In genomic region chr1:171655215-171656116, GRCh38 we compare ENCODE assay signal across 9 cellular contexts. TPM values are rescaled to one million over a fixed set of nuclear protein-coding genes. Genes with fewer than 3 reads are reported as not detected.
DNase-seq lines count a peak whose midpoint lies in the region; ATAC-seq and TF ChIP-seq lines count a peak whose summit lies in the region.
"Had no signal": no experiment of that assay in that cellular context is flagged by ENCODE, and none has a peak within 500 bp of the region (broad histone marks: within the 10 kb centered on the region; RNA-seq: fewer than 3 reads in every experiment).

No MANE protein-coding gene starts in this region.

- no peak overlapping the region for H2BK120ac ChIP-seq in H9 (ENCODE audit: low read depth, low read length, poor library complexity, severe bottlenecking)

- H2BK15ac ChIP-seq in H9 (ENCODE audit: low read depth, low read length), result no peak overlapping the region

- peak; percentile 61 for DNase-seq in COLO829 (ENCODE audit: low spot score)
- peak; percentile 89 for DNase-seq in H9
- DNase-seq in NOMO-1 treated with DMSO at 0.1 percent for 48 hours (lab: John Stamatoyannopoulos, UW; ENCODE audit: unreplicated experiment), result peak; percentile 17
- peak; percentile 73 for DNase-seq in activated T-cell treated with anti-CD3 and anti-CD28 coated beads for 48 hours (ENCODE audit: low read depth)
- DNase-seq in fibroblast of pulmonary artery (ENCODE audit: low read depth), result peak; percentile 93
- DNase-seq in osteocyte (ENCODE audit: extremely low spot score, unreplicated experiment), result no peak
- DNase-seq in thyroid gland, result peak; percentile 53 to 54

- no peaks in the 10 kb centered on the region for H3K9me3 ChIP-seq in H9 (ENCODE audit: control insufficient read depth, low read depth, low read length)
- no peaks in the 10 kb centered on the region for H3K9me3 ChIP-seq in thyroid gland

- no peak overlapping the region for H3K23ac ChIP-seq in H9 (ENCODE audit: insufficient read length, low read depth, low read length)

- H3K36me3 Mint-ChIP-seq in H9 (ENCODE audit: insufficient read depth in 1 of 3, low read depth in 3 of 3) (no peaks in the 10 kb centered on the region), osteocyte (ENCODE audit: unreplicated experiment) (no peaks in the 10 kb centered on the region)

- peaks cover 12 to 15% of the 10 kb centered on the region in 2 experiments for H3K4me1 Mint-ChIP-seq in H9
- peaks cover 11% of the 10 kb centered on the region for H3K4me1 Mint-ChIP-seq in osteocyte (ENCODE audit: unreplicated experiment)

- peak overlapping the region; percentile 32 for H3K4me2 ChIP-seq in H9 (ENCODE audit: insufficient read depth, insufficient read length, low read length)

- H2BK5ac ChIP-seq in H9 (ENCODE audit: insufficient read length, low read length), result no peak overlapping the region

- peak overlapping the region; percentile 30 to 64; a peak in 3 of 5 replicates for H3K4me3 Mint-ChIP-seq in H9
- no peak overlapping the region for H3K4me3 Mint-ChIP-seq in osteocyte (ENCODE audit: unreplicated experiment)

- peak overlapping the region; percentile 44 for H3K4me3 ChIP-seq in fibroblast of pulmonary artery (replicated peaks; ENCODE audit: low read depth, low read length)
- no peak overlapping the region for H3K4me3 ChIP-seq in thyroid gland (replicated peaks in 1 of 3)

- H3K27me3 Mint-ChIP-seq in H9 (ENCODE audit: low read depth), result peaks cover 4% of the 10 kb centered on the region; the same call in 1 of the 2 replicates
- H3K27me3 Mint-ChIP-seq in osteocyte (ENCODE audit: unreplicated experiment), result peaks cover 24% of the 10 kb centered on the region

- H3K9me3 Mint-ChIP-seq in H9 (no peaks in the 10 kb centered on the region; a peak in 1 of 5 replicates), osteocyte (ENCODE audit: unreplicated experiment) (no peaks in the 10 kb centered on the region)

- no peak overlapping the region for H4K91ac ChIP-seq in H9 (ENCODE audit: insufficient read length, low read depth, low read length)

- intact Hi-C loops in thyroid gland (cut with DNase I), result no loop called here

- TF ChIP-seq CTCF in H9 (conservative IDR thresholded peaks at IDR 0.05) (peak; percentile 95), fibroblast of pulmonary artery (IDR thresholded peaks at IDR 0.05; ENCODE audit: low read length, missing control alignments) (peak; percentile 84), osteocyte (IDR thresholded peaks at IDR 0.05) (peak; percentile 52), thyroid gland (IDR thresholded peaks at IDR 0.05) (peak in 5 of 6 experiments; percentile 13 to 59 (median 32))

- H3K27ac ChIP-seq in H9 (ENCODE audit: insufficient read length, low read depth, low read length) (no peak overlapping the region), thyroid gland (peak overlapping the region; percentile 14 to 66 (median 35))

- no peak overlapping the region for H2BK20ac ChIP-seq in H9 (ENCODE audit: low read depth, low read length, poor library complexity, severe bottlenecking)

- no peaks in the 10 kb centered on the region for H4K20me1 ChIP-seq in H9 (ENCODE audit: control insufficient read depth, insufficient read depth, insufficient read length)

- H3K27ac Mint-ChIP-seq in H9 (peak overlapping the region in 1 of 3 experiments; percentile 20; a peak in 2 of 7 replicates), osteocyte (ENCODE audit: unreplicated experiment) (no peak overlapping the region)

- no peak overlapping the region for H3K9ac ChIP-seq in H9 (ENCODE audit: extremely low read depth, insufficient read length, low read length)

- H3K4ac ChIP-seq in H9 (ENCODE audit: low read depth, low read length), result no peak overlapping the region

- no CpG with 5 or more reads among the region's 21 CpGs for WGBS in H9 (ENCODE audit: extremely low coverage, insufficient read length, low lambda C conversion rate)
- 42% methylated on average over 21 of the region's 21 CpGs for whole genome bisulfite sequencing in thyroid gland, 2 donors

- no peak overlapping the region for H4K8ac ChIP-seq in H9 (replicated peaks; ENCODE audit: insufficient read length, low read depth, low read length)

- peak overlapping the region; percentile 93 for H2AFZ ChIP-seq in H9 (ENCODE audit: low read length)

- TF ChIP-seq POLR2A in thyroid gland (IDR thresholded peaks at IDR 0.05), result no peak

- no peaks in the 10 kb centered on the region for H3K79me1 ChIP-seq in H9 (ENCODE audit: insufficient read depth, low read depth, low read length, poor library complexity, severe bottlenecking)

- no peak overlapping the region for H3K56ac ChIP-seq in H9 (ENCODE audit: insufficient read length, low read depth, low read length)

- H2AK5ac ChIP-seq in H9 (ENCODE audit: insufficient read length, low read length), result no peak overlapping the region

- no peaks in the 10 kb centered on the region for H3K79me2 ChIP-seq in H9 (ENCODE audit: insufficient read depth, low read length)

- H3T11ph ChIP-seq in H9 (ENCODE audit: low read length), result no peak overlapping the region

- no peaks in the 10 kb centered on the region for H3K36me3 ChIP-seq in thyroid gland

- H3K4me1 ChIP-seq in H9 (ENCODE audit: insufficient read depth, low read length), result no peaks in the 10 kb centered on the region; the same call in 1 of the 2 replicates
- H3K4me1 ChIP-seq in thyroid gland, result no peaks in the 10 kb centered on the region

- peak overlapping the region; percentile 21 for H4K5ac ChIP-seq in H9 (ENCODE audit: insufficient read length, low read depth, low read length)

- ATAC-seq in GM19452 (IDR thresholded peaks at IDR 0.05; ENCODE audit: unreplicated experiment), result no peak

- no peaks in the 10 kb centered on the region for H3K23me2 ChIP-seq in H9 (ENCODE audit: insufficient read length, low read depth, low read length, poor library complexity, severe bottlenecking)

- no peak overlapping the region for H3K18ac ChIP-seq in H9 (ENCODE audit: insufficient read length, low read depth, low read length)

- H3K14ac ChIP-seq in H9 (ENCODE audit: insufficient read depth, low read length), result peak overlapping the region; percentile 28; the same call in 1 of the 2 replicates

- no peak overlapping the region for H2BK12ac ChIP-seq in H9 (ENCODE audit: insufficient read length, low read depth, low read length)

- H3K27me3 ChIP-seq in H9 (ENCODE audit: insufficient read depth, low read length), result no peaks in the 10 kb centered on the region
- no peaks in the 10 kb centered on the region for H3K27me3 ChIP-seq in thyroid gland

RNA-seq across cellular contexts. Expression of gene MYOC, which starts 3.0 kb away (rescaled TPM):
- total RNA-seq in H9 (2021) (not detected in 2 replicates), osteocyte (not detected in 2 replicates), thyroid gland (10 to 100 TPM; 12.9 to 43.4 (median 19.6) TPM)
- total RNA-seq: T-helper 1 cell treated with Interleukin-12 subunit alpha and Interleukin-12 subunit beta and Interleukin-4 antibody, amounts not matched to agents 30 ng/mL and 1 ng/mL, for 36 hours had no signal

RNA-seq across cellular contexts. Expression of gene MYOCOS, which starts 33.4 kb away (rescaled TPM):
- total RNA-seq in H9 (2021) (0.13 TPM in 1 of 2 replicates, not detected in the other), osteocyte (not detected in 2 replicates), thyroid gland (1 to 10 TPM in 1 of 4 donors, not detected in 3; 1.2 TPM)

Comparison
In these comparisons a context has a peak if more than half of its experiments do, and no peak if none do; other contexts are left out.
1. CTCF ChIP-seq: peak in every context shown above with its lines; median percentile 95 in H9; 84 in fibroblast of pulmonary artery; 52 in osteocyte; 32 in thyroid gland.
2. RNA of gene MYOC, which starts 3.0 kb away (total RNA-seq): 12.9 to 43.4 TPM in thyroid gland; not detected in H9 and not detected in osteocyte; every median in the first group is over 10 times any median in the second.